In the genomic region with DNA sequence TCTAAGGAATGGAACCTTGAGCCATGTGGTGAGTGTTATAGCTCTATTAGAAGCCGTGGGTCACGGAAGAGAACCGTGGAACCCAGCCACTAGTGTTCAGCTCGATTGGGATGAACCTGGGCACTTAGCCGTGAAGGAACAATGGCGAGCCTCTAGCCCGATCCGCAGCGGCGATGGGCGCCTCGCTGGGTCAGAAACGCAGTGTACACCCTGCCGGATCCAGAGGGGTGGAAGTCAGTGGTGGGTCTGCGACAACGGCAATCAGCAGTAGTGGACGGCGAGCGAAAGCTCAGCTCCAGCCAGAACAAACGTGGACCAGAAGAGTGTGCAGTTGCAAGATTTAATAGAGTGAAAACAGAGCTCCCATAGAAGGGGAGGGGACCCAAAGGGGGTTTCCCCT, we compare ENCODE assay signal across 17 cellular contexts. TPM values are rescaled to one million over a fixed set of nuclear protein-coding genes. Genes with fewer than 3 reads are reported as not detected.
"Had no signal": no experiment of that assay in that cellular context is flagged by ENCODE, and none has a peak within 500 bp of the region (broad histone marks: within the 10 kb centered on the region; RNA-seq: fewer than 3 reads in every experiment).

No MANE protein-coding gene starts in this region.

RNA-seq across cellular contexts. Expression of a gene that starts 13.2 kb away (rescaled TPM):
- total RNA-seq: naive thymus-derived CD4-positive, alpha-beta T cell; natural killer cell; omental fat pad; osteocyte; pancreas; posterior vena cava; pulmonary artery endothelial cell; right atrium auricular region; sciatic nerve; smooth muscle cell; suprapubic skin; thoracic aorta; thyroid gland; tibial nerve; ureter; vagina had no signal
- polyA plus RNA-seq: naive thymus-derived CD4-positive, alpha-beta T cell; neural cell; smooth muscle cell had no signal

RNA-seq across cellular contexts. Expression of a gene that starts 18.3 kb away (rescaled TPM):
- total RNA-seq: osteocyte, posterior vena cava, pulmonary artery endothelial cell, right atrium auricular region, sciatic nerve, smooth muscle cell, suprapubic skin, thoracic aorta, thyroid gland, tibial nerve, vagina had no signal
- polyA plus RNA-seq: neural cell, smooth muscle cell had no signal
